Comparison of ENCODE assay signal across 8 cellular contexts in genomic region chr12:98341021-98341420, GRCh38.
"Had no signal": no experiment of that assay in that cellular context is flagged by ENCODE, and none has a peak within 500 bp of the region (broad histone marks: within the 10 kb centered on the region; RNA-seq: fewer than 3 reads in every experiment).

No MANE protein-coding gene starts in this region.

- DNase-seq: GDM1, GF-D8 had no signal

- H3K4me3 ChIP-seq: GM12878 had no signal

- FAIRE-seq: G401.6, GM12878, GM12891, GM12892, GM18507, GM19239 had no signal
